1 cellular context compared by ENCODE assay signal in genomic region chr5:142548739-142549275, GRCh38.
TF ChIP-seq lines count a peak whose summit lies in the region.

No MANE protein-coding gene starts in this region.

TF ChIP-seq in GM23338, 12 proteins besides CTCF, POLR2A, EP300 and RAD21 (continued from another document):
- TF ChIP-seq ETS1 (IDR thresholded peaks at IDR 0.05) (peak; percentile 55), ZNF331 (CRISPR knock-in tag; IDR thresholded peaks at IDR 0.05; ENCODE audit: low read depth) (no peak), POLR2AphosphoS5 (IDR thresholded peaks at IDR 0.05; ENCODE audit: low read depth) (peak; percentile 32; the same call in 1 of the 2 replicates)
